ENCODE assay signal across 9 cellular contexts in genomic region chr10:102868976-102869289, GRCh38. TPM values are rescaled to one million over a fixed set of nuclear protein-coding genes. Genes with fewer than 3 reads are reported as not detected.
A peak's percentile ranks its signal among the peaks of the same experiment; 100 is the strongest.
DNase-seq lines count a peak whose midpoint lies in the region; ATAC-seq and TF ChIP-seq lines count a peak whose summit lies in the region.
"Had no signal": no experiment of that assay in that cellular context is flagged by ENCODE, and none has a peak within 500 bp of the region (broad histone marks: within the 10 kb centered on the region; RNA-seq: fewer than 3 reads in every experiment).

No MANE protein-coding gene starts in this region.

- no peak for TF ChIP-seq POLR2A in suprapubic skin (IDR thresholded peaks at IDR 0.05)

- peaks cover 4% of the 10 kb centered on the region for H3K36me3 ChIP-seq in suprapubic skin

- peaks cover 18% of the 10 kb centered on the region for H3K27me3 Mint-ChIP-seq in activated CD4-positive, alpha-beta T cell treated with anti-CD3 and anti-CD28 coated beads, Interleukin-2, amount 10 ng/mL, durations not matched to agents 24 days and 14 days
- H3K27me3 Mint-ChIP-seq in activated T-helper 17 cell treated with anti-CD3 and anti-CD28 coated beads, Interleukin-2, amount 50 U/mL, for 72 hours: peaks cover 10% of the 10 kb centered on the region
- peaks cover 0 to 12% (median 5%) of the 10 kb centered on the region in 3 donors for H3K27me3 Mint-ChIP-seq in immature natural killer cell (ENCODE audit: low read depth in 3 of 3)

- H3K27me3 ChIP-seq in suprapubic skin: no peaks in the 10 kb centered on the region

- H3K27ac ChIP-seq in suprapubic skin: peak overlapping the region; percentile 4

- H3K4me3 ChIP-seq in suprapubic skin: peak overlapping the region; percentile 60

- H3K4me1 Mint-ChIP-seq in activated CD4-positive, alpha-beta T cell treated with anti-CD3 and anti-CD28 coated beads, Interleukin-2, amount 10 ng/mL, durations not matched to agents 24 days and 14 days: peaks cover 6% of the 10 kb centered on the region
- peaks cover 6% of the 10 kb centered on the region for H3K4me1 Mint-ChIP-seq in activated T-helper 17 cell treated with anti-CD3 and anti-CD28 coated beads, Interleukin-2, amount 50 U/mL, for 72 hours
- peaks cover 7 to 8% of the 10 kb centered on the region in 2 donors for H3K4me1 Mint-ChIP-seq in immature natural killer cell

- DNase-seq in activated CD4-positive, alpha-beta T cell treated with anti-CD3 and anti-CD28 coated beads, Interleukin-2, amount 10 ng/mL, durations not matched to agents 24 days and 14 days: no peak
- DNase-seq in activated CD4-positive, alpha-beta T cell treated with anti-CD3 and anti-CD28 coated beads for 4 hours: no peak
- DNase-seq in immature natural killer cell (no peak), suprapubic skin (ENCODE audit: low spot score in 2 of 2) (no peak), HT-29 (ENCODE audit: low spot score) (no peak)
- DNase-seq in stimulated activated CD4-positive, alpha-beta T cell treated with anti-CD3 and anti-CD28 coated beads, Interleukin-2, amount 100 ng/mL, for 48 hours: no peak

- no peaks in the 10 kb centered on the region for H3K36me3 Mint-ChIP-seq in activated CD4-positive, alpha-beta T cell treated with anti-CD3 and anti-CD28 coated beads, Interleukin-2, amount 10 ng/mL, durations not matched to agents 24 days and 14 days (ENCODE audit: low read depth)
- H3K36me3 Mint-ChIP-seq in activated T-helper 17 cell treated with anti-CD3 and anti-CD28 coated beads, Interleukin-2, amount 50 U/mL, for 72 hours (ENCODE audit: low read depth): peaks cover 23% of the 10 kb centered on the region
- H3K36me3 Mint-ChIP-seq in immature natural killer cell: peaks cover 8 to 24% (median 13%) of the 10 kb centered on the region in 3 donors

- H3K9me3 ChIP-seq in suprapubic skin: no peaks in the 10 kb centered on the region

- no peak for ATAC-seq in activated T-helper 17 cell treated with anti-CD3 and anti-CD28 coated beads, Interleukin-2, amount 50 U/mL, for 72 hours (replicated peaks)
- no peak for ATAC-seq in HG03095 (IDR thresholded peaks at IDR 0.05; ENCODE audit: unreplicated experiment)

- H3K9me3 Mint-ChIP-seq in activated CD4-positive, alpha-beta T cell treated with anti-CD3 and anti-CD28 coated beads, Interleukin-2, amount 10 ng/mL, durations not matched to agents 24 days and 14 days: no peaks in the 10 kb centered on the region
- H3K9me3 Mint-ChIP-seq in activated T-helper 17 cell treated with anti-CD3 and anti-CD28 coated beads, Interleukin-2, amount 50 U/mL, for 72 hours: no peaks in the 10 kb centered on the region
- no peaks in the 10 kb centered on the region for H3K9me3 Mint-ChIP-seq in immature natural killer cell

- intact Hi-C loops in activated CD4-positive, alpha-beta T cell treated with anti-CD3 and anti-CD28 coated beads, Interleukin-2, amount 10 ng/mL, durations not matched to agents 24 days and 14 days (cut with micrococcal nuclease): no loop called here

- no peak for TF ChIP-seq CTCF in suprapubic skin (IDR thresholded peaks at IDR 0.05)

- H3K4me1 ChIP-seq in suprapubic skin: peaks cover 14% of the 10 kb centered on the region

- WGBS in suprapubic skin: 9% methylated on average over 6 of the region's 6 CpGs

- TF ChIP-seq EP300 in suprapubic skin (IDR thresholded peaks at IDR 0.05): no peak

- peak overlapping the region; percentile 76 for H3K4me3 Mint-ChIP-seq in activated CD4-positive, alpha-beta T cell treated with anti-CD3 and anti-CD28 coated beads, Interleukin-2, amount 10 ng/mL, durations not matched to agents 24 days and 14 days
- H3K4me3 Mint-ChIP-seq in activated T-helper 17 cell treated with anti-CD3 and anti-CD28 coated beads, Interleukin-2, amount 50 U/mL, for 72 hours: peak overlapping the region; percentile 55
- peak overlapping the region in 4 of 5 donors; percentile 20 to 45 (median 39) for H3K4me3 Mint-ChIP-seq in immature natural killer cell

- H3K27ac Mint-ChIP-seq in activated CD4-positive, alpha-beta T cell treated with anti-CD3 and anti-CD28 coated beads, Interleukin-2, amount 10 ng/mL, durations not matched to agents 24 days and 14 days: no peak overlapping the region
- no peak overlapping the region for H3K27ac Mint-ChIP-seq in activated T-helper 17 cell treated with anti-CD3 and anti-CD28 coated beads, Interleukin-2, amount 50 U/mL, for 72 hours
- H3K27ac Mint-ChIP-seq in immature natural killer cell: no peak overlapping the region

RNA-seq across cellular contexts. Expression of gene AS3MT, which starts 0.3 kb away (rescaled TPM):
- total RNA-seq in activated CD4-positive, alpha-beta T cell treated with anti-CD3 and anti-CD28 coated beads, Interleukin-2, amount 10 ng/mL, durations not matched to agents 24 days and 14 days: 0.57 and 0.79 TPM in 2 replicates
- total RNA-seq in activated T-helper 17 cell treated with anti-CD3 and anti-CD28 coated beads, Interleukin-2, amount 50 U/mL, for 72 hours: 1 to 10 TPM in 1 of 2 donors, not detected in 1; 1.6 TPM
- under 1 TPM in 1 of 3 donors, not detected in 2; 0.30 TPM for polyA plus RNA-seq in immature natural killer cell
- 1 to 10 TPM; 1.4 to 4.7 (median 3.6) TPM for total RNA-seq in suprapubic skin
- total RNA-seq in HT-29 (2014; rRNA removed; shearing (Covaris generic)): not detected in 2 replicates

RNA-seq across cellular contexts. Expression of gene BORCS7, which starts 14.9 kb away (rescaled TPM):
- total RNA-seq in activated CD4-positive, alpha-beta T cell treated with anti-CD3 and anti-CD28 coated beads, Interleukin-2, amount 10 ng/mL, durations not matched to agents 24 days and 14 days: 8.1 and 9.8 TPM in 2 replicates
- 10 to 100 TPM; 10.2 to 11.5 TPM for total RNA-seq in activated T-helper 17 cell treated with anti-CD3 and anti-CD28 coated beads, Interleukin-2, amount 50 U/mL, for 72 hours
- polyA plus RNA-seq in immature natural killer cell: 10 to 100 TPM; 36.9 to 64.3 (median 51.8) TPM
- 10 to 100 TPM; 20.7 to 27.2 (median 25.4) TPM for total RNA-seq in suprapubic skin
- 9.4 and 10.8 TPM in 2 replicates for total RNA-seq in HT-29 (2014; rRNA removed; shearing (Covaris generic))

RNA-seq across cellular contexts. Expression of gene CYP17A1, which starts 31.7 kb away (rescaled TPM):
- not detected in 2 replicates for total RNA-seq in activated CD4-positive, alpha-beta T cell treated with anti-CD3 and anti-CD28 coated beads, Interleukin-2, amount 10 ng/mL, durations not matched to agents 24 days and 14 days
- not detected for total RNA-seq in activated T-helper 17 cell treated with anti-CD3 and anti-CD28 coated beads, Interleukin-2, amount 50 U/mL, for 72 hours
- under 1 TPM in 1 of 3 donors, not detected in 2; 0.12 TPM for polyA plus RNA-seq in immature natural killer cell
- not detected for total RNA-seq in suprapubic skin
- total RNA-seq in HT-29 (2014; rRNA removed; shearing (Covaris generic)): not detected in 2 replicates
- total RNA-seq: Daoy had no signal

RNA-seq across cellular contexts. Expression of gene CNNM2, which starts 49.2 kb away (rescaled TPM):
- total RNA-seq in activated CD4-positive, alpha-beta T cell treated with anti-CD3 and anti-CD28 coated beads, Interleukin-2, amount 10 ng/mL, durations not matched to agents 24 days and 14 days: 5.6 and 6.7 TPM in 2 replicates
- 1 to 10 TPM; 6.6 to 7.4 TPM for total RNA-seq in activated T-helper 17 cell treated with anti-CD3 and anti-CD28 coated beads, Interleukin-2, amount 50 U/mL, for 72 hours
- 1 to 10 TPM; 5.3 to 6.5 (median 5.8) TPM for polyA plus RNA-seq in immature natural killer cell
- total RNA-seq in suprapubic skin: 10 to 100 TPM in 3 of 4 donors, 1 to 10 TPM in 1; 8.7 to 16.9 (median 12.9) TPM
- total RNA-seq in HT-29 (2014; rRNA removed; shearing (Covaris generic)): 13.9 and 14.5 TPM in 2 replicates
